ENCODE assay signal across 34 cellular contexts in genomic region chr6:169395080-169395805, GRCh38.
"Had no signal": no experiment of that assay in that cellular context is flagged by ENCODE, and none has a peak within 500 bp of the region (broad histone marks: within the 10 kb centered on the region; RNA-seq: fewer than 3 reads in every experiment).

No MANE protein-coding gene starts in this region.

- H3K4me3 ChIP-seq: K562, MG63, SJSA1 had no signal

- H3K9ac ChIP-seq: SK-N-SH had no signal

- H3K27me3 ChIP-seq: brain microvascular endothelial cell, MG63, SJSA1 had no signal

- H3K9me3 ChIP-seq: MG63, SJSA1, SK-N-SH had no signal

- H3K36me3 ChIP-seq: brain microvascular endothelial cell, MG63, SJSA1, WERI-Rb-1 had no signal

- DNase-seq: activated CD4-positive, alpha-beta memory T cell treated with anti-CD3 and anti-CD28 coated beads, Interleukin-2, amount 10 ng/mL, durations not matched to agents 7 days and 5 days; activated CD4-positive, alpha-beta T cell treated with anti-CD3 and anti-CD28 coated beads for 1 hour; activated CD4-positive, alpha-beta T cell treated with anti-CD3 and anti-CD28 coated beads for 48 hours; activated CD4-positive, CD25-positive, alpha-beta regulatory T cell; activated CD8-positive, alpha-beta memory T cell treated with anti-CD3 and anti-CD28 coated beads, Interleukin-2, amount 10 ng/mL, durations not matched to agents 7 days and 5 days; activated CD8-positive, alpha-beta memory T cell treated with anti-CD3 and anti-CD28 coated beads, Interleukin-2, amount 50 U/mL, for 48 hours; activated effector memory CD4-positive, alpha-beta T cell treated with anti-CD3 and anti-CD28 coated beads, Interleukin-2, amount 50 U/mL, for 16 hours; activated naive CD4-positive, alpha-beta T cell; activated naive CD4-positive, alpha-beta T cell treated with anti-CD3 and anti-CD28 coated beads, Interleukin-2, amount 50 U/mL, for 16 hours; activated naive CD8-positive, alpha-beta T cell treated with anti-CD3 and anti-CD28 coated beads for 36 hours; activated T-cell treated with anti-CD3 and anti-CD28 coated beads, Interleukin-2, amount 50 U/mL, for 72 hours; amniotic stem cell; aorta; brain microvascular endothelial cell; IMR-90; MG63; NCI-H1048; NCI-H146; NCI-H187; NCI-H2029 treated with DMSO at 0.1 percent for 48 hours; NCI-H2107; NCI-H2171; NCI-H510A; NCI-H526; NCI-H748 treated with DMSO at 0.1 percent for 48 hours; NK-92 treated with Interleukin-12 subunit alpha and Interleukin-12 subunit beta, amount 100 ng/mL, for 24 hours; SHP77; SK-N-SH; T-cell; T-helper 2 cell; T-helper 9 cell; WERI-Rb-1 had no signal

- FAIRE-seq: K562 had no signal

- H3K4me2 ChIP-seq: SK-N-SH had no signal

- H3K4me1 ChIP-seq: SJSA1 had no signal

- H3K27ac ChIP-seq: brain microvascular endothelial cell, SJSA1, WERI-Rb-1 had no signal
